ENCODE assay signal across 32 cellular contexts in the genomic region with DNA sequence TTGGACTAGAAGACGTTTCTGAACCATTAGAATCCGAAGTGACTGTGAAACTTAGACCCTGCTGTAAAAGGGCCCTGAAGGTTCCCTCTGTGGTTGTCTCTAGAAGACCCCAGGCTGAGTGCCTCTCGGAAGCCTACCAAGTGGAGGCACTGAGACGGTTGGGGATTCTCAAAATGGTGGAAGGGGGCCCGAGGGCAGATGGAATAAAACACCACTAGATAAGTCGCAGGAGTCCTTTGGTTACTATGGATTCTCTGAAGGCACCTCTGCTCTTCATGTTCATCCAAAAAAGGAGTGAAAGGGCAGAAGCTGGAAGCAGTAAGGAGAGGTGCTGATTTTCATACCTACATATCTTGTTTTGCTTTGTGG. TPM values are rescaled to one million over a fixed set of nuclear protein-coding genes. Genes with fewer than 3 reads are reported as not detected.
"Had no signal": no experiment of that assay in that cellular context is flagged by ENCODE, and none has a peak within 500 bp of the region (broad histone marks: within the 10 kb centered on the region; RNA-seq: fewer than 3 reads in every experiment).

No MANE protein-coding gene starts in this region.

- H3K36me3 Mint-ChIP-seq: stimulated activated effector memory CD8-positive, alpha-beta T cell treated with anti-CD3 and anti-CD28 coated beads, Interleukin-12 subunit alpha, Interleukin-12 subunit beta, amount 100 ng/mL, for 72 hours; stimulated activated memory B cell treated with anti-CD40 and anti-IgM and Interleukin-4, amounts not matched to agents 10 μg/mL and 1 μg/mL and 100 μg/mL, for 72 hours; type B pancreatic cell had no signal

- H3K4me1 ChIP-seq: thyroid gland, transverse colon, upper lobe of right lung, uterus had no signal

- H3K36me3 ChIP-seq: stomach, suprapubic skin, thoracic aorta, thyroid gland, tibial artery, tibial nerve, transverse colon, upper lobe of left lung, upper lobe of right lung, uterus, vagina had no signal

- FAIRE-seq: urothelium cell line had no signal

- H3K4me3 ChIP-seq: stomach, suprapubic skin, testis, thoracic aorta, thyroid gland, tibial artery, tibial nerve, transverse colon, upper lobe of left lung, upper lobe of right lung, uterus, vagina had no signal

- ATAC-seq: stimulated activated effector memory CD8-positive, alpha-beta T cell treated with anti-CD3 and anti-CD28 coated beads, Interleukin-12 subunit alpha, Interleukin-12 subunit beta, amount 100 ng/mL, for 72 hours; stimulated activated memory B cell treated with anti-CD40 and anti-IgM and Interleukin-4, amounts not matched to agents 10 μg/mL and 1 μg/mL and 100 μg/mL, for 72 hours; stimulated activated naive B cell treated with anti-CD40 and anti-IgM and Interleukin-4, amounts not matched to agents 10 μg/mL and 1 μg/mL and 100 μg/mL, for 72 hours; stimulated activated naive CD8-positive, alpha-beta T cell treated with anti-CD3 and anti-CD28 coated beads, Interleukin-15, amount 100 ng/mL, for 72 hours; stimulated activated naive CD8-positive, alpha-beta T cell treated with anti-CD3 and anti-CD28 coated beads, Interleukin-15, Interleukin-2, amounts not matched to agents 100 U/mL and 50 U/mL, for 24 hours; upper lobe of right lung had no signal

- H3K4me3 Mint-ChIP-seq: stimulated activated effector memory CD8-positive, alpha-beta T cell treated with anti-CD3 and anti-CD28 coated beads, Interleukin-12 subunit alpha, Interleukin-12 subunit beta, amount 100 ng/mL, for 72 hours; stimulated activated memory B cell treated with anti-CD40 and anti-IgM and Interleukin-4, amounts not matched to agents 10 μg/mL and 1 μg/mL and 100 μg/mL, for 72 hours; stimulated activated naive B cell treated with anti-CD40 and anti-IgM and Interleukin-4, amounts not matched to agents 10 μg/mL and 1 μg/mL and 100 μg/mL, for 72 hours; stimulated activated naive CD8-positive, alpha-beta T cell treated with anti-CD3 and anti-CD28 coated beads, Interleukin-15, amount 100 ng/mL, for 72 hours; stimulated activated naive CD8-positive, alpha-beta T cell treated with anti-CD3 and anti-CD28 coated beads, Interleukin-15, Interleukin-2, amounts not matched to agents 100 ng/mL and 50 ng/mL, for 24 hours; type B pancreatic cell had no signal

- DNase-seq: stimulated activated CD4-positive, alpha-beta T cell treated with anti-CD3 and anti-CD28 coated beads, Interleukin-2, amount 100 ng/mL, for 48 hours; stimulated activated CD4-positive, alpha-beta T cell treated with anti-CD3 and anti-CD28 coated beads, Interleukin-4, amount 100 ng/mL, for 1 hour; stimulated activated CD4-positive, alpha-beta T cell treated with anti-CD3 and anti-CD28 coated beads, Interleukin-4, amount 100 ng/mL, for 24 hours; stimulated activated CD4-positive, alpha-beta T cell treated with anti-CD3 and anti-CD28 coated beads, Interleukin-4, amount 100 ng/mL, for 4 hours; stimulated activated CD8-positive, alpha-beta memory T cell treated with anti-CD3 and anti-CD28 coated beads, Interleukin-4, amount 100 ng/mL, for 48 hours; stimulated activated naive B cell treated with anti-CD40 and anti-IgM and Interleukin-4, amounts not matched to agents 10 μg/mL and 1 μg/mL and 100 μg/mL, for 72 hours; stimulated activated naive CD4-positive, alpha-beta T cell; stimulated activated naive CD4-positive, alpha-beta T cell treated with Interleukin-2 at 50 U/mL for 16 hours; stimulated activated naive CD8-positive, alpha-beta T cell treated with anti-CD3 and anti-CD28 coated beads, Interleukin-15, amount 100 ng/mL, for 72 hours; stimulated activated naive CD8-positive, alpha-beta T cell treated with anti-CD3 and anti-CD28 coated beads, Interleukin-15, Interleukin-2, amounts not matched to agents 100 U/mL and 50 U/mL, for 24 hours; stomach; substantia nigra; testis; thyroid gland; tibial artery; transverse colon; trophoblast cell; upper lobe of left lung; upper lobe of right lung; uterus had no signal

- H3K9me3 Mint-ChIP-seq: type B pancreatic cell had no signal

- H3K4me1 Mint-ChIP-seq: stimulated activated effector memory CD8-positive, alpha-beta T cell treated with anti-CD3 and anti-CD28 coated beads, Interleukin-12 subunit alpha, Interleukin-12 subunit beta, amount 100 ng/mL, for 72 hours; stimulated activated memory B cell treated with anti-CD40 and anti-IgM and Interleukin-4, amounts not matched to agents 10 μg/mL and 1 μg/mL and 100 μg/mL, for 72 hours; stimulated activated naive B cell treated with anti-CD40 and anti-IgM and Interleukin-4, amounts not matched to agents 10 μg/mL and 1 μg/mL and 100 μg/mL, for 72 hours; stimulated activated naive CD8-positive, alpha-beta T cell treated with anti-CD3 and anti-CD28 coated beads, Interleukin-15, amount 100 ng/mL, for 72 hours had no signal

- H3K27ac ChIP-seq: stomach, suprapubic skin, testis, thoracic aorta, thyroid gland, tibial artery, tibial nerve, transverse colon, upper lobe of left lung, upper lobe of right lung, uterus, vagina had no signal

- H3K27me3 ChIP-seq: testis, thyroid gland, vagina had no signal

- H3K9me3 ChIP-seq: suprapubic skin, testis, thoracic aorta, thyroid gland, tibial artery, tibial nerve, transverse colon, upper lobe of left lung, upper lobe of right lung, uterus, vagina had no signal

- H3K27ac Mint-ChIP-seq: stimulated activated effector memory CD8-positive, alpha-beta T cell treated with anti-CD3 and anti-CD28 coated beads, Interleukin-12 subunit alpha, Interleukin-12 subunit beta, amount 100 ng/mL, for 72 hours; stimulated activated memory B cell treated with anti-CD40 and anti-IgM and Interleukin-4, amounts not matched to agents 10 μg/mL and 1 μg/mL and 100 μg/mL, for 72 hours; stimulated activated naive B cell treated with anti-CD40 and anti-IgM and Interleukin-4, amounts not matched to agents 10 μg/mL and 1 μg/mL and 100 μg/mL, for 72 hours; stimulated activated naive CD8-positive, alpha-beta T cell treated with anti-CD3 and anti-CD28 coated beads, Interleukin-15, amount 100 ng/mL, for 72 hours; stimulated activated naive CD8-positive, alpha-beta T cell treated with anti-CD3 and anti-CD28 coated beads, Interleukin-15, Interleukin-2, amounts not matched to agents 100 ng/mL and 50 ng/mL, for 24 hours; type B pancreatic cell had no signal

RNA-seq across cellular contexts. Expression of a gene that starts 4.0 kb away (rescaled TPM):
- total RNA-seq: stomach, subcutaneous adipose tissue, suprapubic skin, testis, thoracic aorta, thyroid gland, tibial nerve, transverse colon, upper lobe of left lung, upper lobe of right lung, ureter, urinary bladder, uterus, vagina had no signal
- polyA plus RNA-seq: stomach, urinary bladder had no signal
